ENCODE assay signal across 2 cellular contexts in the genomic region with DNA sequence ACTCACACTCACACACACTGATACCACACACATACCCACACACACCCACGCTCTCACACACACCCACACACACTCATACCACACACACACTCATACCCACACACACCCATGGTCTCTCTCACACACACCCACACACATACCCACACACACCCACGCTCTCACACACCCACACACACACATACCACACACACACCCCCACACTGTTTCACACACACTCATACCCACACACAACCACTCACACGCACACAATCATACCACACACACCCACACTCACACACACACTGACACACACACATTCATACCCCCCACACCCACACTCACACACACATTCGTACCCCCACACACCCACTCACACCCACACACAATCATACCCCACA.
A peak's percentile ranks its signal among the peaks of the same experiment; 100 is the strongest.
TF ChIP-seq lines count a peak whose summit lies in the region.

No MANE protein-coding gene starts in this region.

TF ChIP-seq in HepG2, 621 proteins besides CTCF, POLR2A, EP300 and RAD21 (continues in another document):
- no peak for TF ChIP-seq TCF7 (IDR thresholded peaks at IDR 0.05; ENCODE audit: low read depth)
- no peak for TF ChIP-seq JARID2 (CRISPR knock-in tag; IDR thresholded peaks at IDR 0.05; ENCODE audit: insufficient replicate concordance)
- TF ChIP-seq, protein P1, sequence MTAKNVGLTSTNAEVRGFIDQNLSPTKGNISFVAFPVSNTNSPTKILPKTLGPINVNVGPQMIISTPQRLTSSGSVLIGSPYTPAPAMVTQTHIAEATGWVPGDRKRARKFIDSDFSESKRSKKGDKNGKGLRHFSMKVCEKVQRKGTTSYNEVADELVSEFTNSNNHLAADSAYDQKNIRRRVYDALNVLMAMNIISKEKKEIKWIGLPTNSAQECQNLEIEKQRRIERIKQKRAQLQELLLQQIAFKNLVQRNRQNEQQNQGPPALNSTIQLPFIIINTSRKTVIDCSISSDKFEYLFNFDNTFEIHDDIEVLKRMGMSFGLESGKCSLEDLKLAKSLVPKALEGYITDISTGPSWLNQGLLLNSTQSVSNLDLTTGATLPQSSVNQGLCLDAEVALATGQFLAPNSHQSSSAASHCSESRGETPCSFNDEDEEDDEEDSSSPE (CRISPR knock-in tag; IDR thresholded peaks at IDR 0.05) = no peak
- TF ChIP-seq KAT2B (IDR thresholded peaks at IDR 0.05; ENCODE audit: borderline replicate concordance, low read depth, low read length) = no peak
- no peak for TF ChIP-seq MAFF (IDR thresholded peaks at IDR 0.05; ENCODE audit: low read depth, low read length)
- TF ChIP-seq HNRNPL (IDR thresholded peaks at IDR 0.05; ENCODE audit: low read depth, low read length) = 0 out of 2 replicates have a peak, but pooled peaks have one; percentile 24
- no peak for TF ChIP-seq ELF3 (CRISPR knock-in tag; IDR thresholded peaks at IDR 0.05)
- no peak for TF ChIP-seq GTF3A (CRISPR knock-in tag; conservative IDR thresholded peaks at IDR 0.05)
- TF ChIP-seq ZNF672 (CRISPR knock-in tag; IDR thresholded peaks at IDR 0.05) = no peak
- peak; percentile 41; the same call in 1 of the 2 replicates for TF ChIP-seq SOX6 (IDR thresholded peaks at IDR 0.05)
- no peak for TF ChIP-seq SOX6 (CRISPR knock-in tag; IDR thresholded peaks at IDR 0.05)
- no peak for TF ChIP-seq ZNF282 (IDR thresholded peaks at IDR 0.05; ENCODE audit: partially characterized antibody)
- TF ChIP-seq ATM (IDR thresholded peaks at IDR 0.05; ENCODE audit: borderline replicate concordance) = 0 out of 2 replicates have a peak, but pooled peaks have one; percentile 33
- TF ChIP-seq NFRKB (IDR thresholded peaks at IDR 0.05) = 0 out of 2 replicates have a peak, but pooled peaks have one; percentile 6
- no peak for TF ChIP-seq RXRB (CRISPR knock-in tag; IDR thresholded peaks at IDR 0.05; ENCODE audit: borderline replicate concordance)
- TF ChIP-seq DPF2 (CRISPR knock-in tag; IDR thresholded peaks at IDR 0.05; ENCODE audit: borderline replicate concordance, low read depth) = no peak
- TF ChIP-seq, protein P2, sequence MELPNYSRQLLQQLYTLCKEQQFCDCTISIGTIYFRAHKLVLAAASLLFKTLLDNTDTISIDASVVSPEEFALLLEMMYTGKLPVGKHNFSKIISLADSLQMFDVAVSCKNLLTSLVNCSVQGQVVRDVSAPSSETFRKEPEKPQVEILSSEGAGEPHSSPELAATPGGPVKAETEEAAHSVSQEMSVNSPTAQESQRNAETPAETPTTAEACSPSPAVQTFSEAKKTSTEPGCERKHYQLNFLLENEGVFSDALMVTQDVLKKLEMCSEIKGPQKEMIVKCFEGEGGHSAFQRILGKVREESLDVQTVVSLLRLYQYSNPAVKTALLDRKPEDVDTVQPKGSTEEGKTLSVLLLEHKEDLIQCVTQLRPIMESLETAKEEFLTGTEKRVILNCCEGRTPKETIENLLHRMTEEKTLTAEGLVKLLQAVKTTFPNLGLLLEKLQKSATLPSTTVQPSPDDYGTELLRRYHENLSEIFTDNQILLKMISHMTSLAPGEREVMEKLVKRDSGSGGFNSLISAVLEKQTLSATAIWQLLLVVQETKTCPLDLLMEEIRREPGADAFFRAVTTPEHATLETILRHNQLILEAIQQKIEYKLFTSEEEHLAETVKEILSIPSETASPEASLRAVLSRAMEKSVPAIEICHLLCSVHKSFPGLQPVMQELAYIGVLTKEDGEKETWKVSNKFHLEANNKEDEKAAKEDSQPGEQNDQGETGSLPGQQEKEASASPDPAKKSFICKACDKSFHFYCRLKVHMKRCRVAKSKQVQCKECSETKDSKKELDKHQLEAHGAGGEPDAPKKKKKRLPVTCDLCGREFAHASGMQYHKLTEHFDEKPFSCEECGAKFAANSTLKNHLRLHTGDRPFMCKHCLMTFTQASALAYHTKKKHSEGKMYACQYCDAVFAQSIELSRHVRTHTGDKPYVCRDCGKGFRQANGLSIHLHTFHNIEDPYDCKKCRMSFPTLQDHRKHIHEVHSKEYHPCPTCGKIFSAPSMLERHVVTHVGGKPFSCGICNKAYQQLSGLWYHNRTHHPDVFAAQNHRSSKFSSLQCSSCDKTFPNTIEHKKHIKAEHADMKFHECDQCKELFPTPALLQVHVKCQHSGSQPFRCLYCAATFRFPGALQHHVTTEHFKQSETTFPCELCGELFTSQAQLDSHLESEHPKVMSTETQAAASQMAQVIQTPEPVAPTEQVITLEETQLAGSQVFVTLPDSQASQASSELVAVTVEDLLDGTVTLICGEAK (IDR thresholded peaks at IDR 0.05) = 0 out of 2 replicates have a peak, but pooled peaks have one; percentile 6
- TF ChIP-seq, protein P2 (CRISPR knock-in tag; IDR thresholded peaks at IDR 0.05) = no peak
- no peak for TF ChIP-seq SP2 (CRISPR knock-in tag; IDR thresholded peaks at IDR 0.05)
- TF ChIP-seq RAD51 (IDR thresholded peaks at IDR 0.05; ENCODE audit: borderline replicate concordance) = no peak
- TF ChIP-seq SIN3B (IDR thresholded peaks at IDR 0.05; ENCODE audit: low read length) = no peak
- TF ChIP-seq NBN (conservative IDR thresholded peaks at IDR 0.05) = 0 out of 2 replicates have a peak, but pooled peaks have one; percentile 47
- TF ChIP-seq SP1 (IDR thresholded peaks at IDR 0.05) = no peak
- TF ChIP-seq SP1 (CRISPR knock-in tag; IDR thresholded peaks at IDR 0.05) = no peak

TF ChIP-seq in H1, 55 proteins besides CTCF, POLR2A, EP300 and RAD21:
- TF ChIP-seq TEAD4 (IDR thresholded peaks at IDR 0.05; ENCODE audit: low read depth, low read length) (no peak), CREB1 (IDR thresholded peaks at IDR 0.05) (no peak), TAF1 (IDR thresholded peaks at IDR 0.05; ENCODE audit: low read depth, low read length) (no peak), MAFK (IDR thresholded peaks at IDR 0.05; ENCODE audit: low read depth, low read length) (no peak), CTBP2 (IDR thresholded peaks at IDR 0.05; ENCODE audit: borderline replicate concordance, insufficient read depth, insufficient read length, low read length) (no peak), TAF7 (optimal IDR thresholded peaks at IDR 0.05; ENCODE audit: borderline replicate concordance, low read depth, low read length) (no peak), JUN (IDR thresholded peaks at IDR 0.05; ENCODE audit: low read depth, low read length) (no peak), GABPA (IDR thresholded peaks at IDR 0.05; ENCODE audit: borderline replicate concordance, insufficient read depth, low read length) (no peak), NRF1 (IDR thresholded peaks at IDR 0.05; ENCODE audit: low read depth, low read length) (no peak), YY1 (IDR thresholded peaks at IDR 0.05; ENCODE audit: low read depth, low read length) (no peak), GTF2F1 (IDR thresholded peaks at IDR 0.05; ENCODE audit: borderline replicate concordance, low read depth, low read length) (no peak), SP2 (IDR thresholded peaks at IDR 0.05; ENCODE audit: low read length) (no peak), KDM1A (IDR thresholded peaks at IDR 0.05; ENCODE audit: borderline replicate concordance, low read length) (no peak), CBX5 (IDR thresholded peaks at IDR 0.05; ENCODE audit: low read depth, low read length) (no peak), EGR1 (IDR thresholded peaks at IDR 0.05; ENCODE audit: borderline replicate concordance, low read depth, low read length) (no peak)
- TF ChIP-seq, protein P3, sequence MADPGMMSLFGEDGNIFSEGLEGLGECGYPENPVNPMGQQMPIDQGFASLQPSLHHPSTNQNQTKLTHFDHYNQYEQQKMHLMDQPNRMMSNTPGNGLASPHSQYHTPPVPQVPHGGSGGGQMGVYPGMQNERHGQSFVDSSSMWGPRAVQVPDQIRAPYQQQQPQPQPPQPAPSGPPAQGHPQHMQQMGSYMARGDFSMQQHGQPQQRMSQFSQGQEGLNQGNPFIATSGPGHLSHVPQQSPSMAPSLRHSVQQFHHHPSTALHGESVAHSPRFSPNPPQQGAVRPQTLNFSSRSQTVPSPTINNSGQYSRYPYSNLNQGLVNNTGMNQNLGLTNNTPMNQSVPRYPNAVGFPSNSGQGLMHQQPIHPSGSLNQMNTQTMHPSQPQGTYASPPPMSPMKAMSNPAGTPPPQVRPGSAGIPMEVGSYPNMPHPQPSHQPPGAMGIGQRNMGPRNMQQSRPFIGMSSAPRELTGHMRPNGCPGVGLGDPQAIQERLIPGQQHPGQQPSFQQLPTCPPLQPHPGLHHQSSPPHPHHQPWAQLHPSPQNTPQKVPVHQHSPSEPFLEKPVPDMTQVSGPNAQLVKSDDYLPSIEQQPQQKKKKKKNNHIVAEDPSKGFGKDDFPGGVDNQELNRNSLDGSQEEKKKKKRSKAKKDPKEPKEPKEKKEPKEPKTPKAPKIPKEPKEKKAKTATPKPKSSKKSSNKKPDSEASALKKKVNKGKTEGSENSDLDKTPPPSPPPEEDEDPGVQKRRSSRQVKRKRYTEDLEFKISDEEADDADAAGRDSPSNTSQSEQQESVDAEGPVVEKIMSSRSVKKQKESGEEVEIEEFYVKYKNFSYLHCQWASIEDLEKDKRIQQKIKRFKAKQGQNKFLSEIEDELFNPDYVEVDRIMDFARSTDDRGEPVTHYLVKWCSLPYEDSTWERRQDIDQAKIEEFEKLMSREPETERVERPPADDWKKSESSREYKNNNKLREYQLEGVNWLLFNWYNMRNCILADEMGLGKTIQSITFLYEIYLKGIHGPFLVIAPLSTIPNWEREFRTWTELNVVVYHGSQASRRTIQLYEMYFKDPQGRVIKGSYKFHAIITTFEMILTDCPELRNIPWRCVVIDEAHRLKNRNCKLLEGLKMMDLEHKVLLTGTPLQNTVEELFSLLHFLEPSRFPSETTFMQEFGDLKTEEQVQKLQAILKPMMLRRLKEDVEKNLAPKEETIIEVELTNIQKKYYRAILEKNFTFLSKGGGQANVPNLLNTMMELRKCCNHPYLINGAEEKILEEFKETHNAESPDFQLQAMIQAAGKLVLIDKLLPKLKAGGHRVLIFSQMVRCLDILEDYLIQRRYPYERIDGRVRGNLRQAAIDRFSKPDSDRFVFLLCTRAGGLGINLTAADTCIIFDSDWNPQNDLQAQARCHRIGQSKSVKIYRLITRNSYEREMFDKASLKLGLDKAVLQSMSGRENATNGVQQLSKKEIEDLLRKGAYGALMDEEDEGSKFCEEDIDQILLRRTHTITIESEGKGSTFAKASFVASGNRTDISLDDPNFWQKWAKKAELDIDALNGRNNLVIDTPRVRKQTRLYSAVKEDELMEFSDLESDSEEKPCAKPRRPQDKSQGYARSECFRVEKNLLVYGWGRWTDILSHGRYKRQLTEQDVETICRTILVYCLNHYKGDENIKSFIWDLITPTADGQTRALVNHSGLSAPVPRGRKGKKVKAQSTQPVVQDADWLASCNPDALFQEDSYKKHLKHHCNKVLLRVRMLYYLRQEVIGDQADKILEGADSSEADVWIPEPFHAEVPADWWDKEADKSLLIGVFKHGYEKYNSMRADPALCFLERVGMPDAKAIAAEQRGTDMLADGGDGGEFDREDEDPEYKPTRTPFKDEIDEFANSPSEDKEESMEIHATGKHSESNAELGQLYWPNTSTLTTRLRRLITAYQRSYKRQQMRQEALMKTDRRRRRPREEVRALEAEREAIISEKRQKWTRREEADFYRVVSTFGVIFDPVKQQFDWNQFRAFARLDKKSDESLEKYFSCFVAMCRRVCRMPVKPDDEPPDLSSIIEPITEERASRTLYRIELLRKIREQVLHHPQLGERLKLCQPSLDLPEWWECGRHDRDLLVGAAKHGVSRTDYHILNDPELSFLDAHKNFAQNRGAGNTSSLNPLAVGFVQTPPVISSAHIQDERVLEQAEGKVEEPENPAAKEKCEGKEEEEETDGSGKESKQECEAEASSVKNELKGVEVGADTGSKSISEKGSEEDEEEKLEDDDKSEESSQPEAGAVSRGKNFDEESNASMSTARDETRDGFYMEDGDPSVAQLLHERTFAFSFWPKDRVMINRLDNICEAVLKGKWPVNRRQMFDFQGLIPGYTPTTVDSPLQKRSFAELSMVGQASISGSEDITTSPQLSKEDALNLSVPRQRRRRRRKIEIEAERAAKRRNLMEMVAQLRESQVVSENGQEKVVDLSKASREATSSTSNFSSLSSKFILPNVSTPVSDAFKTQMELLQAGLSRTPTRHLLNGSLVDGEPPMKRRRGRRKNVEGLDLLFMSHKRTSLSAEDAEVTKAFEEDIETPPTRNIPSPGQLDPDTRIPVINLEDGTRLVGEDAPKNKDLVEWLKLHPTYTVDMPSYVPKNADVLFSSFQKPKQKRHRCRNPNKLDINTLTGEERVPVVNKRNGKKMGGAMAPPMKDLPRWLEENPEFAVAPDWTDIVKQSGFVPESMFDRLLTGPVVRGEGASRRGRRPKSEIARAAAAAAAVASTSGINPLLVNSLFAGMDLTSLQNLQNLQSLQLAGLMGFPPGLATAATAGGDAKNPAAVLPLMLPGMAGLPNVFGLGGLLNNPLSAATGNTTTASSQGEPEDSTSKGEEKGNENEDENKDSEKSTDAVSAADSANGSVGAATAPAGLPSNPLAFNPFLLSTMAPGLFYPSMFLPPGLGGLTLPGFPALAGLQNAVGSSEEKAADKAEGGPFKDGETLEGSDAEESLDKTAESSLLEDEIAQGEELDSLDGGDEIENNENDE (IDR thresholded peaks at IDR 0.05; ENCODE audit: insufficient replicate concordance, low read length) = no peak
TF ChIP-seq in H1: peak in this region for 0.
